33 cellular contexts compared by ENCODE assay signal in the genomic region with DNA sequence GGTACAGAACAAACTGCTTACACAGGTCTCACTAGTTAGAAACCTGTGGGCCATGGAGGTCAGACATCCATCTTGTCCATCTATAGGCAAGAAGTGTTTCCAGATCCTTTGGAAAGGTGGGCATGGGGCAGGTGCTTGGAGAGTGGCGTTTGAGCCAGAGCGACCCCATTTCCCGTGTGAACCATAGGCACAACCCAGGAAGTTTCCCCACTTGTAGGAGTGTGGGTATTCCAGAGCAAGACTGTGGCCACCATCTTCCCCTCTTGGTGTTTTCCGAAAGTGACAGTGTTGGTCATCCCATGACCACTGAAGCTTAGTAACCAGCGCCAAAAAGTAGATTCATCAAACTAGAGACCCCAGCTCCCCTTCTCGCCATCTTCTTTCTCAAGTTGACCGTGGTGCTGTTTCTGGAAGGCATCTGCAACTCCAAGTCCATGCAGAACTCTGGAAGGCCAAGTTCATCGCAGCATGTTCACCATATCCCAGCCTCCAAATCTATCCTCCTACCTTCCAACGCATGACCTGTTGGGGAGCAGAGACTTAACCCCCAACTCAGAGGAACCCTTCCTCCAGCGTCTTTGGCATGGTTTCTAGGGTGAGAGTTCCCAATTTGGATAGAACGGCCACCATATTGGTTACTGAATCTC. TPM values are rescaled to one million over a fixed set of nuclear protein-coding genes. Genes with fewer than 3 reads are reported as not detected.
DNase-seq lines count a peak whose midpoint lies in the region; ATAC-seq, FAIRE-seq and TF ChIP-seq lines count a peak whose summit lies in the region.
"Had no signal": no experiment of that assay in that cellular context is flagged by ENCODE, and none has a peak within 500 bp of the region (broad histone marks: within the 10 kb centered on the region; RNA-seq: fewer than 3 reads in every experiment).

No MANE protein-coding gene starts in this region.

- TF ChIP-seq EP300 in K562 (IDR thresholded peaks at IDR 0.05; ENCODE audit: low read length), result no peak

- H3K9ac ChIP-seq in K562 (ENCODE audit: insufficient read depth in 1 of 2, low read depth in 2 of 2, low read length in 2 of 2), result no peak overlapping the region
- H3K9ac ChIP-seq: BLaER1; BLaER1 treated with 17β-estradiol and CSF1 and Interleukin-3, amounts not matched to agents 10 nM and 100 nM had no signal

- no peak for FAIRE-seq in K562 (lab: Jason Lieb, UNC)
- FAIRE-seq in bronchial epithelial cell (lab: Jason Lieb, UNC), result peak; percentile 18
- FAIRE-seq: A204.1, A549, D721Med had no signal

- CTCF ChIA-PET in K562 (lab: Yijun Ruan, JAX; ENCODE audit: low intra/inter-chr PET ratio), result no interaction called here

- TF ChIP-seq CTCF in K562 (IDR thresholded peaks at IDR 0.05 in 2 of 3, conservative IDR thresholded peaks at IDR 0.05 in 1 of 3; ENCODE audit: insufficient read depth in 2 of 3, low read depth in 1 of 3, low read length in 3 of 3), result no peak
- TF ChIP-seq CTCF in bronchial epithelial cell (IDR thresholded peaks at IDR 0.05; ENCODE audit: insufficient read depth, low read length, severe bottlenecking), result no peak

- in situ Hi-C loops in K562 (cut with MboI), result no loop called here

- H3K27ac ChIP-seq in SJSA1 (no peak overlapping the region), K562 (ENCODE audit: extremely low read depth, low read depth, low read length) (no peak overlapping the region)
- H3K27ac ChIP-seq: 22Rv1; A549; BLaER1; BLaER1 treated with 17β-estradiol and CSF1 and Interleukin-3, amounts not matched to agents 10 nM and 100 nM; C4-2B had no signal

- no peaks in the 10 kb centered on the region for H4K20me1 ChIP-seq in K562 (replicated peaks; ENCODE audit: control insufficient read depth, insufficient read depth, low read length)
- H4K20me1 ChIP-seq: BLaER1; BLaER1 treated with 17β-estradiol and CSF1 and Interleukin-3, amounts not matched to agents 10 nM and 100 nM had no signal

- DNase-seq in SJSA1 (ENCODE audit: low read depth in 1 of 2, low spot score in 2 of 2) (peak; percentile 80 to 92), K562 (ENCODE audit: extremely low read depth in 1 of 4, low spot score in 3 of 4) (no peak), bronchial epithelial cell (ENCODE audit: low read depth) (no peak), NCI-H82 (lab: John Stamatoyannopoulos, UW) (no peak)
- no peak for DNase-seq in activated CD8-positive, alpha-beta memory T cell treated with anti-CD3 and anti-CD28 coated beads, Interleukin-2, amount 50 U/mL, for 48 hours
- DNase-seq: 8988T; ACHN; AML-193; BE2C; C1 segment of cervical spinal cord; Caco-2; Calu3; CD4-positive, alpha-beta memory T cell; CD4-positive, alpha-beta T cell; CD4-positive, CD25-positive, alpha-beta regulatory T cell; CD8-positive, alpha-beta memory T cell; CD8-positive, alpha-beta T cell; COR-L47; DMS 273 treated with DMSO at 0.1 percent for 48 hours; DMS153; DMS53; DMS79; DMS79 treated with DMSO at 0.1 percent for 48 hours; DND-41; EL had no signal

- H3K4me3 ChIP-seq in SJSA1 (no peak overlapping the region), K562 (no peak overlapping the region), bronchial epithelial cell (ENCODE audit: low read depth, low read length) (no peak overlapping the region)
- H3K4me3 ChIP-seq: A549; BLaER1; BLaER1 treated with 17β-estradiol and CSF1 and Interleukin-3, amounts not matched to agents 10 nM and 100 nM had no signal

- ATAC-seq in K562, result no peak
- ATAC-seq in GM19397 (IDR thresholded peaks at IDR 0.05; ENCODE audit: unreplicated experiment), result no peak
- ATAC-seq: A549; CD8-positive, alpha-beta T cell had no signal

- H3K4me1 ChIP-seq in SJSA1 (replicated peaks) (no peaks in the 10 kb centered on the region), K562 (replicated peaks in 1 of 2; ENCODE audit: control insufficient read depth in 2 of 2, insufficient read depth in 2 of 2, low read length in 2 of 2) (no peaks in the 10 kb centered on the region)
- H3K4me1 ChIP-seq: A549, BE2C, Caco-2 had no signal

- no peak overlapping the region for H3K4me2 ChIP-seq in K562 (ENCODE audit: insufficient read depth, low read length)
- H3K4me2 ChIP-seq: A549; BLaER1; BLaER1 treated with 17β-estradiol and CSF1 and Interleukin-3, amounts not matched to agents 10 nM and 100 nM had no signal

- 19% methylated on average over 11 of the region's 11 CpGs for WGBS in K562 (ENCODE audit: insufficient coverage, low coverage, missing lambda C conversion rate)

- H3K9me3 ChIP-seq in SJSA1 (replicated peaks) (peaks cover 70% of the 10 kb centered on the region), K562 (replicated peaks; ENCODE audit: control insufficient read depth, insufficient read depth, low read depth, low read length) (peaks cover 4% of the 10 kb centered on the region; the same call in 1 of the 2 replicates)
- H3K9me3 ChIP-seq: BE2C had no signal

- no peak overlapping the region for H2AFZ ChIP-seq in K562 (ENCODE audit: low read depth, low read length)

- POLR2A ChIA-PET in K562 (lab: Yijun Ruan, JAX), result interaction anchor here (0.8 kb wide), 1 partner anchor 89 kb away, joined by 3 read pairs; no protein-coding TSS in a partner anchor

- no TSS peak for BruUV-seq in K562 (replicated peaks; lab: Mats Ljungman, UMichigan)

- H3K9me1 ChIP-seq in K562 (ENCODE audit: control insufficient read depth, insufficient read depth, low read length), result no peaks in the 10 kb centered on the region

- no peaks in the 10 kb centered on the region for H3K79me2 ChIP-seq in K562 (ENCODE audit: control insufficient read depth, insufficient read depth, low read length)

- no peak for TF ChIP-seq RAD21 in K562 (CRISPR knock-in tag; conservative IDR thresholded peaks at IDR 0.05 in 1 of 2, IDR thresholded peaks at IDR 0.05 in 1 of 2)

- no peak for TF ChIP-seq POLR2A in K562 (conservative IDR thresholded peaks at IDR 0.05)

- H3K36me3 ChIP-seq in SJSA1 (no peaks in the 10 kb centered on the region), K562 (ENCODE audit: control insufficient read depth, insufficient read depth, low read length) (no peaks in the 10 kb centered on the region), bronchial epithelial cell (ENCODE audit: control insufficient read depth, insufficient read depth, low read length) (no peaks in the 10 kb centered on the region)
- H3K36me3 ChIP-seq: BE2C, BLaER1 had no signal

- intact Hi-C loops in K562 (cut with micrococcal nuclease), result no loop called here

- peaks cover 49% of the 10 kb centered on the region for H3K27me3 ChIP-seq in SJSA1 (replicated peaks)
- peaks cover 2 to 25% of the 10 kb centered on the region in 2 experiments; a peak in 3 of 5 replicates for H3K27me3 ChIP-seq in K562 (ENCODE audit: control insufficient read depth in 2 of 2, insufficient read depth in 2 of 2, low read length in 2 of 2)
- no peaks in the 10 kb centered on the region for H3K27me3 ChIP-seq in bronchial epithelial cell (ENCODE audit: control insufficient read depth, insufficient read depth, low read length)
- H3K27me3 ChIP-seq: BE2C; BLaER1 treated with 17β-estradiol and CSF1 and Interleukin-3, amounts not matched to agents 10 nM and 100 nM had no signal

TF ChIP-seq in K562, 482 proteins besides CTCF, POLR2A, EP300 and RAD21:
- 0 out of 2 replicates have a peak, but pooled peaks have one; percentile 11 for TF ChIP-seq EHMT2 (IDR thresholded peaks at IDR 0.05)
- TF ChIP-seq BACH1 (tag; IDR thresholded peaks at IDR 0.05), result no peak

RNA-seq across cellular contexts. Expression of a gene that starts 19.7 kb away (rescaled TPM):
- 1.8 and 8.5 TPM in 2 replicates for total RNA-seq in SJSA1 (2014; rRNA removed; shearing (Covaris generic))
- total RNA-seq in K562 (2011; cell fraction: chromatin; rRNA removed; ENCODE audit: low replicate concordance), result 4.2 and 14.8 TPM in 2 replicates
- 14.1 and 15.7 TPM in 2 replicates for total RNA-seq in K562 (2011; cell fraction: nucleolus; rRNA removed)
- 6.2 and 8.2 TPM in 2 replicates for total RNA-seq in K562 (2011; cell fraction: nucleoplasm; rRNA removed)
- total RNA-seq in K562 (2014; rRNA removed) (6.2 and 8.0 TPM in 2 replicates), K562 (2014; rRNA removed; fragmentation: Illumina TruSeq; extraction: Trizol) (1.3 and 1.5 TPM in 2 replicates), K562 (2015; rRNA removed; fragmentation: Illumina TruSeq; extraction: Trizol) (3.0 and 3.5 TPM in 2 replicates), K562 (2021) (8.9 and 12.4 TPM in 2 replicates), bronchial epithelial cell (4.5 and 4.6 TPM in 2 replicates)
- polyA plus RNA-seq in K562 (2011; rRNA removed) (2.2 and 2.5 TPM in 2 replicates), K562 (2014; fragmentation: Illumina TruSeq; extraction: Trizol) (3.4 and 5.7 TPM in 2 replicates), K562 (2014; fragmentation: Nextera tagmentation; extraction: Ambion mirVana) (under 1 TPM; 0.03 to 0.17 TPM), K562 (2014; rRNA removed) (6.9 and 7.2 TPM in 2 replicates)
- polyA plus RNA-seq in K562 (2011; cell fraction: cytosol; rRNA removed), result 2.8 and 8.2 TPM in 2 replicates
- 6.7 and 12.1 TPM in 2 replicates for polyA plus RNA-seq in K562 (2011; cell fraction: nucleus; rRNA removed)
- 6.0 and 7.5 TPM in 2 replicates for polyA plus RNA-seq in K562 (2012)
- 0.84 and 1.5 TPM in 2 replicates for polyA minus RNA-seq in K562 (2011; rRNA and poly(A)+ RNA removed)
- 2.2 and 4.1 TPM in 2 replicates for polyA minus RNA-seq in K562 (2011; cell fraction: cytosol; rRNA and poly(A)+ RNA removed)
- polyA minus RNA-seq in K562 (2011; cell fraction: nucleus; rRNA and poly(A)+ RNA removed), result 3.6 and 4.3 TPM in 2 replicates

RNA-seq across cellular contexts. Expression of a gene that starts 56.5 kb away (rescaled TPM):
- total RNA-seq in SJSA1 (2014; rRNA removed; shearing (Covaris generic)), result 13.0 and 20.5 TPM in 2 replicates
- 50.2 and 69.6 TPM in 2 replicates for total RNA-seq in K562 (2011; cell fraction: chromatin; rRNA removed; ENCODE audit: low replicate concordance)
- 38.4 and 40.4 TPM in 2 replicates for total RNA-seq in K562 (2011; cell fraction: nucleolus; rRNA removed)
- total RNA-seq in K562 (2011; cell fraction: nucleoplasm; rRNA removed), result 52.1 and 86.9 TPM in 2 replicates
- total RNA-seq in K562 (2014; rRNA removed) (46.7 and 52.0 TPM in 2 replicates), K562 (2014; rRNA removed; fragmentation: Illumina TruSeq; extraction: Trizol) (37.4 and 46.7 TPM in 2 replicates), K562 (2015; rRNA removed; fragmentation: Illumina TruSeq; extraction: Trizol) (22.9 and 23.4 TPM in 2 replicates), K562 (2021) (63.8 and 75.3 TPM in 2 replicates), bronchial epithelial cell (2.4 and 3.2 TPM in 2 replicates)
- polyA plus RNA-seq in K562 (2011; rRNA removed) (28.2 and 32.5 TPM in 2 replicates), K562 (2014; fragmentation: Illumina TruSeq; extraction: Trizol) (59.9 and 64.4 TPM in 2 replicates), K562 (2014; fragmentation: Nextera tagmentation; extraction: Ambion mirVana) (10 to 100 TPM; 10.8 to 14.3 TPM), K562 (2014; rRNA removed) (38.6 and 41.3 TPM in 2 replicates)
- 33.3 and 57.9 TPM in 2 replicates for polyA plus RNA-seq in K562 (2011; cell fraction: cytosol; rRNA removed)
- polyA plus RNA-seq in K562 (2011; cell fraction: nucleus; rRNA removed), result 25.5 and 39.5 TPM in 2 replicates
- 29.2 and 33.2 TPM in 2 replicates for polyA plus RNA-seq in K562 (2012)
- 22.2 and 28.8 TPM in 2 replicates for polyA minus RNA-seq in K562 (2011; rRNA and poly(A)+ RNA removed)
- 40.8 and 46.0 TPM in 2 replicates for polyA minus RNA-seq in K562 (2011; cell fraction: cytosol; rRNA and poly(A)+ RNA removed)
- polyA minus RNA-seq in K562 (2011; cell fraction: nucleus; rRNA and poly(A)+ RNA removed), result 10.2 and 14.4 TPM in 2 replicates

Comparison
In these comparisons a context has a peak if more than half of its experiments do, and no peak if none do; other contexts are left out.
1. DNase-seq: peak in SJSA1 (2 of 2); none in K562 (0 of 4), bronchial epithelial cell (single experiment), NCI-H82 (single experiment) and activated CD8-positive, alpha-beta memory T cell treated with anti-CD3 and anti-CD28 coated beads, Interleukin-2, amount 50 U/mL, for 48 hours (single experiment).